10 cellular contexts compared by ENCODE assay signal in the genomic region with DNA sequence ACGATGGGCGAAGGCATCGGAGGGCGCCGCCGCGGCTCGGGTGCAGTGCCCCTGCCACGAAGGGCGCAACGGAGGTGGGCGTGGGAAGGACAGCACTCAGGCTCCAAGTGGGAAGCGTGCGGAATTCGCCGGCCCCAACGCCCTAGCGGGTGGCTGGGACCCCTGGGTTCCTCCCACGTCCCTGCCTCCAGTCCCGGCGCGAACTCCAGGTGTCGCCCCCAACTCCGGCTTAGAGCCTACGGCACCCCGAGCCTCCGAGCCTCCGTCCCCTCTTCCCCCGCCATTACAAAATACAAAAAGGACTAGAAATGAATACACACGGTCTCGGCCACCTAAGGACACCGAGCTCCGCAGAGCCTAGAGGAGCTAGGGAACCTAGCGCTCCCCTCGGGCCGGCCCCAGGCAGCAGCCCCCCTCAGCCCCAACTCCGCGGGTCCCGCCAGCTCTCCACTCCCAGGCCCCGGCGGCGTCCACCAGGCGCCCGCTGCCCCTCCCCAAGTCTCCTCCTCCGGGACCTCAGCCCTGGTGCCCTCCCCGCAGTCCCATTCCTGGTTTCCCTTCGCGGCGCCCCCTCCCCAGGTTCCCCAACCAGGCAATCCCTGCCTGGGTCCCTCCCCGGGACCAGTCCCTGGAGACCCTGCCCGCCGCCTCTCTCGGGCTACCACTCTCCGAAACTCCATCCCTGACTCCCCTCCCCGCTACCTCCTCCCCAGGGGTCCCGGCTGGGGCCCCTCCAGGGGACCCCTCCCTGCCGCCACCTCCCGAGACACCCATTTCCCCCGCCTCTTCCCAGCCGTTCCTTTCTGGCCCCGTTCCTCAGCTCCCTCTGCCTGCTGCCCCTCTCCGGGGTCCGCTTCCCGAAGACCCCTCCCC. TPM values are rescaled to one million over a fixed set of nuclear protein-coding genes. Genes with fewer than 3 reads are reported as not detected.
DNase-seq lines count a peak whose midpoint lies in the region; ATAC-seq and TF ChIP-seq lines count a peak whose summit lies in the region.
"Had no signal": no experiment of that assay in that cellular context is flagged by ENCODE, and none has a peak within 500 bp of the region (broad histone marks: within the 10 kb centered on the region; RNA-seq: fewer than 3 reads in every experiment).

No MANE protein-coding gene starts in this region.

- CTCF ChIA-PET in activated CD8-positive, alpha-beta memory T cell treated with anti-CD3 and anti-CD28 coated beads, Interleukin-2, amount 10 ng/mL, durations not matched to agents 7 days and 5 days (lab: Charles Lee) = interaction anchor here (1.0 kb wide), 1 partner anchor 431 kb away, joined by 3 read pairs; no protein-coding TSS in a partner anchor

- no peak overlapping the region for H3K4me3 Mint-ChIP-seq in activated CD8-positive, alpha-beta memory T cell treated with anti-CD3 and anti-CD28 coated beads, Interleukin-2, amount 10 ng/mL, durations not matched to agents 7 days and 5 days
- H3K4me3 Mint-ChIP-seq in memory B cell = peak overlapping the region; percentile 72
- peak overlapping the region; percentile 87 for H3K4me3 Mint-ChIP-seq in type B pancreatic cell

- peaks cover 12% of the 10 kb centered on the region for H3K4me1 Mint-ChIP-seq in activated CD8-positive, alpha-beta memory T cell treated with anti-CD3 and anti-CD28 coated beads, Interleukin-2, amount 10 ng/mL, durations not matched to agents 7 days and 5 days
- H3K4me1 Mint-ChIP-seq in memory B cell (peaks cover 8% of the 10 kb centered on the region), type B pancreatic cell (ENCODE audit: unreplicated experiment) (peaks cover 16% of the 10 kb centered on the region)

- no peak overlapping the region for H3K27ac Mint-ChIP-seq in activated CD8-positive, alpha-beta memory T cell treated with anti-CD3 and anti-CD28 coated beads, Interleukin-2, amount 10 ng/mL, durations not matched to agents 7 days and 5 days
- H3K27ac Mint-ChIP-seq in memory B cell (no peak overlapping the region), type B pancreatic cell (peak overlapping the region; percentile 46)

- H3K36me3 Mint-ChIP-seq in activated CD8-positive, alpha-beta memory T cell treated with anti-CD3 and anti-CD28 coated beads, Interleukin-2, amount 10 ng/mL, durations not matched to agents 7 days and 5 days = no peaks in the 10 kb centered on the region
- peaks cover 3% of the 10 kb centered on the region for H3K36me3 Mint-ChIP-seq in memory B cell
- H3K36me3 Mint-ChIP-seq in type B pancreatic cell = peaks cover 4% of the 10 kb centered on the region

- H3K9me3 Mint-ChIP-seq in activated CD8-positive, alpha-beta memory T cell treated with anti-CD3 and anti-CD28 coated beads, Interleukin-2, amount 10 ng/mL, durations not matched to agents 7 days and 5 days (ENCODE audit: low read depth) = no peaks in the 10 kb centered on the region
- H3K9me3 Mint-ChIP-seq in memory B cell (peaks cover 3% of the 10 kb centered on the region), type B pancreatic cell (peaks cover 8% of the 10 kb centered on the region)

- H3K27me3 Mint-ChIP-seq in activated CD8-positive, alpha-beta memory T cell treated with anti-CD3 and anti-CD28 coated beads, Interleukin-2, amount 10 ng/mL, durations not matched to agents 7 days and 5 days = peaks cover 65% of the 10 kb centered on the region
- H3K27me3 Mint-ChIP-seq in memory B cell = peaks cover 29% of the 10 kb centered on the region
- peaks cover 46% of the 10 kb centered on the region for H3K27me3 Mint-ChIP-seq in type B pancreatic cell

- H3K4me3 ChIP-seq in choroid plexus epithelial cell (ENCODE audit: low read depth, low read length) = peak overlapping the region; percentile 53

- DNase-seq in activated CD8-positive, alpha-beta memory T cell treated with anti-CD3 and anti-CD28 coated beads, Interleukin-2, amount 10 ng/mL, durations not matched to agents 7 days and 5 days = no peak
- no peak for DNase-seq in activated CD8-positive, alpha-beta memory T cell treated with anti-CD3 and anti-CD28 coated beads for 24 hours
- DNase-seq in choroid plexus epithelial cell (ENCODE audit: low read depth) = no peak
- no peak for DNase-seq in memory B cell (ENCODE audit: low spot score in 2 of 2)
- no peak for DNase-seq in type B pancreatic cell (ENCODE audit: extremely low spot score, unreplicated experiment)
- DNase-seq in NK-92 treated with Interleukin-12 subunit alpha and Interleukin-12 subunit beta, amount 100 ng/mL, for 24 hours (lab: John Stamatoyannopoulos, UW) = no peak
- DNase-seq: DMS79 treated with DMSO at 0.1 percent for 48 hours had no signal

- TF ChIP-seq CTCF in choroid plexus epithelial cell (conservative IDR thresholded peaks at IDR 0.05; ENCODE audit: low read depth, low read length) = no peak
- no peak for TF ChIP-seq CTCF in type B pancreatic cell (conservative IDR thresholded peaks at IDR 0.05)

- peak; percentile 30 for ATAC-seq in activated CD8-positive, alpha-beta memory T cell treated with anti-CD3 and anti-CD28 coated beads, Interleukin-2, amount 10 ng/mL, durations not matched to agents 7 days and 5 days
- ATAC-seq in memory B cell (ENCODE audit: low read depth) (peak; percentile 34), GM21737 (IDR thresholded peaks at IDR 0.05; ENCODE audit: unreplicated experiment) (no peak), GM19397 (IDR thresholded peaks at IDR 0.05; ENCODE audit: unreplicated experiment) (no peak)

RNA-seq across cellular contexts. Expression of a gene that starts 1.0 kb away (rescaled TPM):
- not detected for total RNA-seq in activated CD8-positive, alpha-beta memory T cell treated with anti-CD3 and anti-CD28 coated beads, Interleukin-2, amount 10 ng/mL, durations not matched to agents 7 days and 5 days
- 0.62 and 5.1 TPM in 2 replicates for total RNA-seq in type B pancreatic cell (ENCODE audit: low replicate concordance)
- total RNA-seq: dermis microvascular lymphatic vessel endothelial cell had no signal

Comparison
In these comparisons a context has a peak if more than half of its experiments do, and no peak if none do; other contexts are left out.
1. ATAC-seq: peak in activated CD8-positive, alpha-beta memory T cell treated with anti-CD3 and anti-CD28 coated beads, Interleukin-2, amount 10 ng/mL, durations not matched to agents 7 days and 5 days (single experiment) and memory B cell (single experiment); none in GM21737 (single experiment) and GM19397 (single experiment).